7 cellular contexts compared by ENCODE assay signal in the genomic region with DNA sequence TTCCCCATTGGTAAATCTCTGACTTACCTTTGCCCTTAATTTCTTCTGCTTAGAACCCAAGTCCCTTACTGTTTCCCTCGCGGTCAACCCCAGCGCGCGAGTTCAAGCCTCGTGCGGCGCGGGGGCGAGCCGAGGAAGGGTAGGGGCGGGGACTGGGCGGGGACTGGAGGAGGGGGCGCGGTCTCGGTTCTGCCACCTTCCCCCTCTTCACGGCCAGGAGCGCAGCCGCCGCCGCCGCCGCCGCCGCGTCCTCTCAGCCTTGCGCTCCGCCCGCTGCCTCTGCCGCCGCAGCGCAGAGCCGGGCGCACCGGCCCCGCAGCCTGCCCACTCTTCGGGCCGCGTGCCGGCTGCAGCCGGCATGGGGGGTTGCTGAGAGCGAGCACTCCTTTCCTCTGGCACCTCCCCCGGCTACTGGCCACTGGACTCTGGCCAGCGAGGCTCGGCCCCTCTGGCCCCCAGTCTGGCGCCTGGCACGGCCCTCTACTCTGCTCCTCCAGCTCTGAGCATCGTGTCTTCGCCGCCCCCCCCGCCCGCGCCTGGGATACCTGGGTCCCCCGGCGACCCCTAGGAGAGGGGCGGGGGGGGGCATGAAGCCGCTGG. TPM values are rescaled to one million over a fixed set of nuclear protein-coding genes. Genes with fewer than 3 reads are reported as not detected.
DNase-seq lines count a peak whose midpoint lies in the region; ATAC-seq and TF ChIP-seq lines count a peak whose summit lies in the region.

A gene with protein sequence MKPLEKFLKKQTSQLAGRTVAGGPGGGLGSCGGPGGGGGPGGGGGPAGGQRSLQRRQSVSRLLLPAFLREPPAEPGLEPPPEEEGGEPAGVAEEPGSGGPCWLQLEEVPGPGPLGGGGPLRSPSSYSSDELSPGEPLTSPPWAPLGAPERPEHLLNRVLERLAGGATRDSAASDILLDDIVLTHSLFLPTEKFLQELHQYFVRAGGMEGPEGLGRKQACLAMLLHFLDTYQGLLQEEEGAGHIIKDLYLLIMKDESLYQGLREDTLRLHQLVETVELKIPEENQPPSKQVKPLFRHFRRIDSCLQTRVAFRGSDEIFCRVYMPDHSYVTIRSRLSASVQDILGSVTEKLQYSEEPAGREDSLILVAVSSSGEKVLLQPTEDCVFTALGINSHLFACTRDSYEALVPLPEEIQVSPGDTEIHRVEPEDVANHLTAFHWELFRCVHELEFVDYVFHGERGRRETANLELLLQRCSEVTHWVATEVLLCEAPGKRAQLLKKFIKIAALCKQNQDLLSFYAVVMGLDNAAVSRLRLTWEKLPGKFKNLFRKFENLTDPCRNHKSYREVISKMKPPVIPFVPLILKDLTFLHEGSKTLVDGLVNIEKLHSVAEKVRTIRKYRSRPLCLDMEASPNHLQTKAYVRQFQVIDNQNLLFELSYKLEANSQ (plus strand): TSS at position 196 of the 600 bp plus-strand sequence. CDS start 392 bp downstream, at position 588.

- 0% methylated on average over 13 of the region's 57 CpGs for WGBS in mammary epithelial cell (ENCODE audit: low coverage, missing lambda C conversion rate)

- H3K27ac ChIP-seq in mammary epithelial cell (ENCODE audit: insufficient read depth, low read depth, low read length), result peak within 1 kb of the TSS; percentile 85

- TSS peak; percentile 28 for BruUV-seq in mammary epithelial cell (replicated peaks; lab: Mats Ljungman, UMichigan)

- peak within 1 kb of the TSS; percentile 67 for H3K9ac ChIP-seq in mammary epithelial cell (ENCODE audit: insufficient read depth, low read length)

- no peaks in the 10 kb centered on the region for H3K9me3 ChIP-seq in mammary epithelial cell (replicated peaks; ENCODE audit: insufficient read depth, low read length)

- intact Hi-C loops in mammary epithelial cell (cut with micrococcal nuclease), result loop anchor here (2.0 kb wide), 1 partner anchor 55 kb away; no protein-coding TSS in a partner anchor

- no peaks in the 10 kb centered on the region for H3K27me3 ChIP-seq in mammary epithelial cell (ENCODE audit: insufficient read depth, low read length)

- no peak for TF ChIP-seq CTCF in mammary epithelial cell (conservative IDR thresholded peaks at IDR 0.05 in 1 of 2, IDR thresholded peaks at IDR 0.05 in 1 of 2; ENCODE audit: extremely low read depth in 1 of 2, insufficient read depth in 1 of 2, low read depth in 1 of 2, low read length in 2 of 2)

- CTCF ChIA-PET in mammary epithelial cell (lab: Charles Lee; ENCODE audit: low non-redundant PET), result no interaction called here

- in situ Hi-C loops in mammary epithelial cell (cut with MboI; ENCODE audit: low sequenced_read_pairs in 2 of 2), result no loop called here

- dilution Hi-C loops in mammary epithelial cell (cut with HindIII; ENCODE audit: low sequenced_read_pairs), result loop anchor here (5.0 to 10.0 kb wide), 3 partner anchors 63 to 355 kb away; no protein-coding TSS in a partner anchor

- peaks cover 47% of the 10 kb centered on the region for H3K4me1 ChIP-seq in mammary epithelial cell (ENCODE audit: insufficient read depth, low read length)

- peak within 1 kb of the TSS; percentile 95 for H3K4me2 ChIP-seq in mammary epithelial cell (ENCODE audit: insufficient read depth, low read depth, low read length)

- peaks cover 9% of the 10 kb centered on the region for H3K79me2 ChIP-seq in mammary epithelial cell (ENCODE audit: insufficient read depth, low read length)

- peak within 1 kb of the TSS; percentile 60 to 80 (median 65) for H3K4me3 ChIP-seq in mammary epithelial cell (replicated peaks in 1 of 3; ENCODE audit: insufficient read depth in 1 of 3, low read depth in 2 of 3, low read length in 3 of 3)

- H3K36me3 ChIP-seq in mammary epithelial cell (ENCODE audit: insufficient read depth, low read length), result no peaks in the 10 kb centered on the region

- ATAC-seq in GM18868 (IDR thresholded peaks at IDR 0.05; ENCODE audit: unreplicated experiment) (peak; percentile 51), GM18520 (IDR thresholded peaks at IDR 0.05; ENCODE audit: unreplicated experiment) (no peak)

- DNase-seq in NCI-H1417 (lab: John Stamatoyannopoulos, UW) (peak; percentile 73 to 86 (median 79)), mammary epithelial cell (peak; percentile 73), islet precursor cell (peak; percentile 93)
- peak; percentile 67 to 76 (median 72) for DNase-seq in activated CD4-positive, CD25-positive, alpha-beta regulatory T cell (lab: John Stamatoyannopoulos, UW)
- peak; percentile 91 for DNase-seq in stimulated activated CD4-positive, alpha-beta T cell treated with anti-CD3 and anti-CD28 coated beads, Interleukin-15, amount 100 ng/mL, for 24 hours

- H4K20me1 ChIP-seq in mammary epithelial cell (ENCODE audit: insufficient read depth, low read length), result no peaks in the 10 kb centered on the region

- peak within 1 kb of the TSS; percentile 73 for H2AFZ ChIP-seq in mammary epithelial cell (ENCODE audit: low read depth, low read length)

RNA-seq across cellular contexts. Expression of the gene that starts here (rescaled TPM):
- total RNA-seq in mammary epithelial cell, result 10 to 100 TPM; 19.7 to 25.2 TPM
- 24.3 TPM for polyA plus RNA-seq in mammary epithelial cell
- 45.6 TPM for polyA minus RNA-seq in mammary epithelial cell
